ENCODE assay signal across 8 cellular contexts in genomic region chr1:32351077-32351858, GRCh38. TPM values are rescaled to one million over a fixed set of nuclear protein-coding genes. Genes with fewer than 3 reads are reported as not detected.
DNase-seq lines count a peak whose midpoint lies in the region; ATAC-seq and TF ChIP-seq lines count a peak whose summit lies in the region.

No MANE protein-coding gene starts in this region.

- no peak for TF ChIP-seq RAD21 in Ishikawa (IDR thresholded peaks at IDR 0.05; ENCODE audit: low read depth)

- H3K9ac ChIP-seq in muscle layer of colon (ENCODE audit: low read length): peak overlapping the region; percentile 67

- ATAC-seq in GM21528 (IDR thresholded peaks at IDR 0.05; ENCODE audit: low FRiP score, unreplicated experiment): peak; percentile 72
- ATAC-seq in esophagus mucosa: peak; percentile 95

- peaks cover 20% of the 10 kb centered on the region for H3K4me1 ChIP-seq in muscle layer of colon (ENCODE audit: insufficient read depth, low read length)

- H3K36me3 ChIP-seq in muscle layer of colon (ENCODE audit: insufficient read depth, low read length): peaks cover 6% of the 10 kb centered on the region

- peak overlapping the region; percentile 91 for H3K27ac ChIP-seq in muscle layer of colon (ENCODE audit: low read depth, low read length)

- peak overlapping the region; percentile 61 to 83 for H3K4me3 ChIP-seq in muscle layer of colon (ENCODE audit: low read depth in 1 of 2, low read length in 2 of 2)

- no peak for TF ChIP-seq EP300 in Ishikawa (IDR thresholded peaks at IDR 0.05; ENCODE audit: borderline replicate concordance)

- peak; percentile 99 for DNase-seq in DMS153 treated with DMSO at 0.1 percent for 48 hours (lab: John Stamatoyannopoulos, UW; ENCODE audit: unreplicated experiment)
- DNase-seq in OCI-M2 (lab: John Stamatoyannopoulos, UW; ENCODE audit: unreplicated experiment): peak; percentile 85
- DNase-seq in activated T-cell treated with anti-CD3 and anti-CD28 coated beads, Interleukin-2, amount 50 U/mL, for 1 hour: peak; percentile 87
- peak; percentile 70 to 79 for DNase-seq in stimulated activated CD8-positive, alpha-beta memory T cell treated with anti-CD3 and anti-CD28 coated beads, Interleukin-7, amount 100 ng/mL, for 1 hour (ENCODE audit: low read depth in 2 of 2)

- H3K9me3 ChIP-seq in muscle layer of colon (ENCODE audit: low read length): no peaks in the 10 kb centered on the region

- H3K27me3 ChIP-seq in muscle layer of colon (ENCODE audit: control insufficient read depth in 1 of 2, insufficient read depth in 2 of 2, low read length in 2 of 2): no peaks in the 10 kb centered on the region

TF ChIP-seq in Ishikawa, 13 proteins besides CTCF, POLR2A, EP300 and RAD21:
- TF ChIP-seq EGR1 (IDR thresholded peaks at IDR 0.05) (no peak), USF1 (IDR thresholded peaks at IDR 0.05) (peak; percentile 83), MAX (IDR thresholded peaks at IDR 0.05) (peak; percentile 100), ZBTB7A (IDR thresholded peaks at IDR 0.05; ENCODE audit: low read depth) (no peak), TCF12 (IDR thresholded peaks at IDR 0.05; ENCODE audit: low read depth) (peak; percentile 74; the same call in 1 of the 2 replicates), REST (IDR thresholded peaks at IDR 0.05; ENCODE audit: low read depth) (no peak), CEBPB (IDR thresholded peaks at IDR 0.05) (no peak), TEAD4 (IDR thresholded peaks at IDR 0.05) (peak; percentile 10; the same call in 1 of the 2 replicates), CREB1 (IDR thresholded peaks at IDR 0.05; ENCODE audit: low read depth) (no peak; the same call in 1 of the 2 replicates)
TF ChIP-seq in Ishikawa: peak in this region for 4.

RNA-seq across cellular contexts. Expression of gene FAM229A, which starts 11.0 kb away (rescaled TPM):
- total RNA-seq in esophagus mucosa: 2.3 TPM

RNA-seq across cellular contexts. Expression of gene TSSK3, which starts 11.1 kb away (rescaled TPM):
- total RNA-seq in esophagus mucosa: 0.52 TPM

RNA-seq across cellular contexts. Expression of gene MARCKSL1, which starts 15.2 kb away (rescaled TPM):
- 10.8 TPM for total RNA-seq in esophagus mucosa

RNA-seq across cellular contexts. Expression of gene BSDC1, which starts 43.0 kb away (rescaled TPM):
- 39.5 TPM for total RNA-seq in esophagus mucosa

RNA-seq across cellular contexts. Expression of gene HDAC1, which starts 59.4 kb away (rescaled TPM):
- total RNA-seq in esophagus mucosa: 108 TPM

Comparison
In these comparisons a context has a peak if more than half of its experiments do, and no peak if none do; other contexts are left out.
1. Peak in every context shown above with its lines: DNase-seq, ATAC-seq, H3K4me3 ChIP-seq and H3K27ac ChIP-seq.